Comparison of ENCODE assay signal across 11 cellular contexts in the genomic region with DNA sequence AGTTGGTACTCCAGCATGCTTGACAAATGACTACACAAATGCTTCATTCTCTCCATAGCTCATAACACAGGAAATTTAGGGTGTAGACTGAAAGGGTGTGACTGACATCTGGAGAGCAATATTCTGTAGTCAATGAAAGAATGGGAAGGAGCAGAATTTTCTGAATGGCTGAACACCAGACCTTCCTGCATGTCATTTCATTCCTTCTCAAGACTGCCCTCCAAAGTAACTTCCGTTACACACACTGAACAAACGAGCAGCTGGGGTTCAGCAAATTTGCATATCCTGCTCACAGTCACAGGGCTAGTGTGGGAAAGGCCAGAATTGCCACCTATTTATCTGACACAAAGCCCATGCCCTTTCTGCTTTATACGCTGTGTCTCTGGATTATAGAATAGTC.
A peak's percentile ranks its signal among the peaks of the same experiment; 100 is the strongest.
DNase-seq lines count a peak whose midpoint lies in the region; ATAC-seq and TF ChIP-seq lines count a peak whose summit lies in the region.
"Had no signal": no experiment of that assay in that cellular context is flagged by ENCODE, and none has a peak within 500 bp of the region (broad histone marks: within the 10 kb centered on the region; RNA-seq: fewer than 3 reads in every experiment).

No MANE protein-coding gene starts in this region.

- ATAC-seq in GM18861 (IDR thresholded peaks at IDR 0.05; ENCODE audit: unreplicated experiment) = peak; percentile 100
- peak; percentile 99 for ATAC-seq in GM21576 (IDR thresholded peaks at IDR 0.05; ENCODE audit: unreplicated experiment)
- peak; percentile 100 for ATAC-seq in HG03432 (IDR thresholded peaks at IDR 0.05; ENCODE audit: unreplicated experiment)

- TF ChIP-seq CTCF in chondrocyte (IDR thresholded peaks at IDR 0.05) = no peak

- H3K27ac Mint-ChIP-seq in chondrocyte (ENCODE audit: unreplicated experiment) = no peak overlapping the region

- no peaks in the 10 kb centered on the region for H3K9me3 Mint-ChIP-seq in chondrocyte (ENCODE audit: low read depth)

- no peaks in the 10 kb centered on the region for H3K27me3 Mint-ChIP-seq in chondrocyte (ENCODE audit: low read depth)

- DNase-seq in medulla oblongata (ENCODE audit: extremely low spot score) (peak; percentile 4), SIG-M5 (lab: John Stamatoyannopoulos, UW) (no peak), NOMO-1 treated with dmso at 0.1 percent for 144 hours (lab: John Stamatoyannopoulos, UW; ENCODE audit: unreplicated experiment) (no peak), chondrocyte (ENCODE audit: low spot score) (no peak), 8988T (no peak)
- DNase-seq: amygdala, NCI-H1092, T1000 had no signal

- H3K4me1 Mint-ChIP-seq in chondrocyte (ENCODE audit: low read depth) = no peaks in the 10 kb centered on the region

- H3K36me3 Mint-ChIP-seq in chondrocyte (ENCODE audit: low read depth) = no peaks in the 10 kb centered on the region

- H3K4me3 Mint-ChIP-seq in chondrocyte (ENCODE audit: unreplicated experiment) = no peak overlapping the region
